22 cellular contexts compared by ENCODE assay signal in the genomic region with DNA sequence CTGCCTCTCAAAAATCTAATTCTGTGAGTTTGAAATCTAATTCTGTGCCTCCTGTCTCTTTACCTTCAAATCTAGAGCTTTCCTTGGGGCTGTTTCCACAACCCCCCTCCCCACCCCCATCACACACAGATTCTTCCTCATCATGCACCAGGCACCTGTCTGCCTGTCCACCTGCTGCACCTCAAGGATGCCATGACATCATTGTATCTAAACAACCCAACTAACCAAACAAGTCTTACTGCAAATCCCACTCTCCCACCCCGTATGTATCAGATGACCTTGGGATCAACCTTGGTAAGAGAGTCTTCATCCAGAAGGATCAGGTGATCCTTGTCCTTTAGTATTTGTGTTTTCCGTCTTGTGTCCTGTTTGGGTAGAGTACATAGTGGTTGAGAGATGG.
DNase-seq lines count a peak whose midpoint lies in the region; ATAC-seq, FAIRE-seq and TF ChIP-seq lines count a peak whose summit lies in the region.
"Had no signal": no experiment of that assay in that cellular context is flagged by ENCODE, and none has a peak within 500 bp of the region (broad histone marks: within the 10 kb centered on the region; RNA-seq: fewer than 3 reads in every experiment).

No MANE protein-coding gene starts in this region.

- BruUV-seq in HepG2 (replicated peaks; lab: Mats Ljungman, UMichigan): no TSS peak

- H3K9me3 ChIP-seq in HepG2 (ENCODE audit: low read length) (no peaks in the 10 kb centered on the region), right lobe of liver (no peaks in the 10 kb centered on the region), smooth muscle cell (replicated peaks; ENCODE audit: low read depth) (no peaks in the 10 kb centered on the region)
- H3K9me3 ChIP-seq: A549 had no signal

- H2AFZ ChIP-seq in HepG2 (ENCODE audit: low read length) (no peak overlapping the region), smooth muscle cell (ENCODE audit: low read depth) (no peak overlapping the region)

- DNase-seq in DMS53 (lab: John Stamatoyannopoulos, UW) (peak; percentile 20), DMS53 treated with DMSO at 0.1 percent for 48 hours (lab: John Stamatoyannopoulos, UW; ENCODE audit: unreplicated experiment) (no peak), HepG2 (ENCODE audit: low spot score) (no peak), right lobe of liver (no peak), NCI-H2029 treated with DMSO at 0.1 percent for 48 hours (lab: John Stamatoyannopoulos, UW) (peak; percentile 21), NCI-H1436 treated with DMSO at 0.1 percent for 48 hours (lab: John Stamatoyannopoulos, UW) (no peak), smooth muscle cell (lab: John Stamatoyannopoulos, UW; ENCODE audit: unreplicated experiment) (no peak)
- DNase-seq: AML-193; Caco-2; Calu3; CD4-positive, alpha-beta T cell; CD8-positive, alpha-beta T cell; DMS79 treated with DMSO at 0.1 percent for 48 hours; GF-D8 had no signal

- H4K20me1 ChIP-seq in HepG2 (ENCODE audit: insufficient read depth, low read length): no peaks in the 10 kb centered on the region
- H4K20me1 ChIP-seq in smooth muscle cell (ENCODE audit: low read depth): no peaks in the 10 kb centered on the region
- H4K20me1 ChIP-seq: BLaER1 treated with 17β-estradiol and CSF1 and Interleukin-3, amounts not matched to agents 10 nM and 100 nM had no signal

- in situ Hi-C loops in HepG2 (cut with HindIII; ENCODE audit: extremely low pct_ligation_motif_present, low pct_unique_long_range_greater_than_20kb): no loop called here

- H3K36me3 ChIP-seq in HepG2 (replicated peaks in 1 of 2; ENCODE audit: control insufficient read depth in 1 of 2, insufficient read depth in 2 of 2, low read length in 2 of 2) (no peaks in the 10 kb centered on the region), right lobe of liver (no peaks in the 10 kb centered on the region), smooth muscle cell (ENCODE audit: low read depth) (no peaks in the 10 kb centered on the region)
- H3K36me3 ChIP-seq: BLaER1 treated with 17β-estradiol and CSF1 and Interleukin-3, amounts not matched to agents 10 nM and 100 nM had no signal

- intact Hi-C loops in HepG2 (cut with micrococcal nuclease; ENCODE audit: unreplicated experiment) (no loop called here), right lobe of liver (cut with DNase I) (loop anchor here in 1 of 2 donors (10.0 kb wide), 1 partner anchor 171 kb away; no protein-coding TSS in a partner anchor)

- ATAC-seq in HepG2 (no peak), right lobe of liver (no peak)
- ATAC-seq: A549; CD8-positive, alpha-beta T cell had no signal

- no peak for FAIRE-seq in HepG2 (lab: Jason Lieb, UNC)
- FAIRE-seq: A549, D721Med, G401.6, GM12891, GM19239 had no signal

- H3K4me1 ChIP-seq in HepG2 (ENCODE audit: insufficient read depth, low read length) (no peaks in the 10 kb centered on the region), right lobe of liver (no peaks in the 10 kb centered on the region), smooth muscle cell (ENCODE audit: low read depth) (no peaks in the 10 kb centered on the region)
- H3K4me1 ChIP-seq: A549; BLaER1 treated with 17β-estradiol and CSF1 and Interleukin-3, amounts not matched to agents 10 nM and 100 nM; Caco-2 had no signal

- POLR2A ChIA-PET in HepG2 (lab: Yijun Ruan, JAX): no interaction called here

- H3K27me3 ChIP-seq in HepG2 (ENCODE audit: control insufficient read depth in 1 of 2, insufficient read depth in 2 of 2, low read length in 2 of 2) (peaks cover 2 to 68% of the 10 kb centered on the region in 2 experiments; a peak in 3 of 5 replicates), right lobe of liver (no peaks in the 10 kb centered on the region), smooth muscle cell (ENCODE audit: low read depth) (no peaks in the 10 kb centered on the region)
- H3K27me3 ChIP-seq: BLaER1 treated with 17β-estradiol and CSF1 and Interleukin-3, amounts not matched to agents 10 nM and 100 nM had no signal

- no peak for TF ChIP-seq RAD21 in HepG2 (CRISPR knock-in tag; IDR thresholded peaks at IDR 0.05)

- H3K27ac ChIP-seq in HepG2 (ENCODE audit: extremely low read length, insufficient read depth, low read length) (no peak overlapping the region), right lobe of liver (no peak overlapping the region), smooth muscle cell (ENCODE audit: low read depth) (no peak overlapping the region)
- H3K27ac ChIP-seq: 22Rv1; A549; BLaER1 treated with 17β-estradiol and CSF1 and Interleukin-3, amounts not matched to agents 10 nM and 100 nM; C4-2B had no signal

- H3F3A ChIP-seq in smooth muscle cell (ENCODE audit: low read depth): no peaks in the 10 kb centered on the region

- H3K4me2 ChIP-seq in HepG2 (ENCODE audit: low read depth, low read length): no peak overlapping the region
- no peak overlapping the region for H3K4me2 ChIP-seq in smooth muscle cell
- H3K4me2 ChIP-seq: A549; BLaER1 treated with 17β-estradiol and CSF1 and Interleukin-3, amounts not matched to agents 10 nM and 100 nM had no signal

- CTCF ChIA-PET in HepG2 (lab: Yijun Ruan, JAX; ENCODE audit: low intra/inter-chr PET ratio, low total read pairs): no interaction called here

- TF ChIP-seq CTCF in HepG2 (CRISPR knock-in tag; IDR thresholded peaks at IDR 0.05) (no peak), right lobe of liver (IDR thresholded peaks at IDR 0.05) (no peak), smooth muscle cell (IDR thresholded peaks at IDR 0.05; ENCODE audit: borderline replicate concordance, insufficient read depth, poor library complexity, severe bottlenecking) (no peak)

- no peak overlapping the region for H3K4me3 ChIP-seq in HepG2 (replicated peaks in 1 of 3; ENCODE audit: insufficient read depth in 1 of 3, low read depth in 2 of 3, low read length in 3 of 3)
- H3K4me3 ChIP-seq in right lobe of liver: no peak overlapping the region
- no peak overlapping the region for H3K4me3 ChIP-seq in smooth muscle cell
- H3K4me3 ChIP-seq: A549; BLaER1 treated with 17β-estradiol and CSF1 and Interleukin-3, amounts not matched to agents 10 nM and 100 nM had no signal

- H3K9ac ChIP-seq in HepG2 (ENCODE audit: insufficient read depth, low read depth, low read length) (no peak overlapping the region), smooth muscle cell (ENCODE audit: low read depth) (no peak overlapping the region)
- H3K9ac ChIP-seq: BLaER1 treated with 17β-estradiol and CSF1 and Interleukin-3, amounts not matched to agents 10 nM and 100 nM had no signal

- TF ChIP-seq EP300 in HepG2 (IDR thresholded peaks at IDR 0.05; ENCODE audit: low read depth in 2 of 2, low read length in 2 of 2) (no peak), HepG2 (CRISPR knock-in tag; IDR thresholded peaks at IDR 0.05; ENCODE audit: borderline replicate concordance) (no peak)

- WGBS in HepG2 (ENCODE audit: low lambda C conversion rate): 18% methylated on average over 2 of the region's 2 CpGs
- WGBS in right lobe of liver (ENCODE audit: insufficient coverage, low coverage, low lambda C conversion rate, missing lambda C conversion rate): 71% methylated on average over 2 of the region's 2 CpGs
- 87% methylated on average over 2 of the region's 2 CpGs for WGBS in smooth muscle cell (ENCODE audit: low lambda C conversion rate)

- TF ChIP-seq POLR2A in HepG2 (IDR thresholded peaks at IDR 0.05; ENCODE audit: insufficient read depth in 1 of 2, low read depth in 2 of 2, low read length in 2 of 2) (no peak), right lobe of liver (IDR thresholded peaks at IDR 0.05) (no peak)

- H3K79me2 ChIP-seq in HepG2 (ENCODE audit: insufficient read depth, low read length) (no peaks in the 10 kb centered on the region), smooth muscle cell (ENCODE audit: low read depth) (no peaks in the 10 kb centered on the region)

TF ChIP-seq in HepG2, 621 proteins besides CTCF, POLR2A, EP300 and RAD21:
- TF ChIP-seq KMT2B (CRISPR knock-in tag; IDR thresholded peaks at IDR 0.05) (no peak), ATF7 (IDR thresholded peaks at IDR 0.05) (peak; percentile 72), ATF7 (CRISPR knock-in tag; IDR thresholded peaks at IDR 0.05) (no peak)
- TF ChIP-seq, protein P1, sequence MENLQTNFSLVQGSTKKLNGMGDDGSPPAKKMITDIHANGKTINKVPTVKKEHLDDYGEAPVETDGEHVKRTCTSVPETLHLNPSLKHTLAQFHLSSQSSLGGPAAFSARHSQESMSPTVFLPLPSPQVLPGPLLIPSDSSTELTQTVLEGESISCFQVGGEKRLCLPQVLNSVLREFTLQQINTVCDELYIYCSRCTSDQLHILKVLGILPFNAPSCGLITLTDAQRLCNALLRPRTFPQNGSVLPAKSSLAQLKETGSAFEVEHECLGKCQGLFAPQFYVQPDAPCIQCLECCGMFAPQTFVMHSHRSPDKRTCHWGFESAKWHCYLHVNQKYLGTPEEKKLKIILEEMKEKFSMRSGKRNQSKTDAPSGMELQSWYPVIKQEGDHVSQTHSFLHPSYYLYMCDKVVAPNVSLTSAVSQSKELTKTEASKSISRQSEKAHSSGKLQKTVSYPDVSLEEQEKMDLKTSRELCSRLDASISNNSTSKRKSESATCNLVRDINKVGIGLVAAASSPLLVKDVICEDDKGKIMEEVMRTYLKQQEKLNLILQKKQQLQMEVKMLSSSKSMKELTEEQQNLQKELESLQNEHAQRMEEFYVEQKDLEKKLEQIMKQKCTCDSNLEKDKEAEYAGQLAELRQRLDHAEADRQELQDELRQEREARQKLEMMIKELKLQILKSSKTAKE (CRISPR knock-in tag; IDR thresholded peaks at IDR 0.05; ENCODE audit: borderline replicate concordance): no peak

Comparison
In these comparisons a context has a peak if more than half of its experiments do, and no peak if none do; other contexts are left out.
1. DNase-seq: peak in DMS53 (single experiment) and NCI-H2029 treated with DMSO at 0.1 percent for 48 hours (single experiment); none in DMS53 treated with DMSO at 0.1 percent for 48 hours (single experiment), HepG2 (single experiment), right lobe of liver (0 of 3), NCI-H1436 treated with DMSO at 0.1 percent for 48 hours (single experiment) and smooth muscle cell (single experiment).